Comparison of ENCODE assay signal across 21 cellular contexts in genomic region chr20:32478576-32478975, GRCh38.
DNase-seq lines count a peak whose midpoint lies in the region; ATAC-seq and TF ChIP-seq lines count a peak whose summit lies in the region.
"Had no signal": no experiment of that assay in that cellular context is flagged by ENCODE, and none has a peak within 500 bp of the region (broad histone marks: within the 10 kb centered on the region; RNA-seq: fewer than 3 reads in every experiment).

No MANE protein-coding gene starts in this region.

- no peak for TF ChIP-seq CTCF in Calu3 (IDR thresholded peaks at IDR 0.05; ENCODE audit: unreplicated experiment)
- TF ChIP-seq CTCF in dorsolateral prefrontal cortex (IDR thresholded peaks at IDR 0.05 in 54 of 56, conservative IDR thresholded peaks at IDR 0.05 in 2 of 56; ENCODE audit: low read depth in 1 of 56, partially characterized antibody in 56 of 56) = no peak
- no peak for TF ChIP-seq CTCF in neural crest cell (conservative IDR thresholded peaks at IDR 0.05)

- no TSS peak for BruUV-seq in Calu3 (replicated peaks; lab: Mats Ljungman, UMichigan)

- H3K4me1 Mint-ChIP-seq in Calu3 (ENCODE audit: low read depth, unreplicated experiment) = peaks cover 63% of the 10 kb centered on the region
- H3K4me1 Mint-ChIP-seq in neural crest cell = peaks cover 83% of the 10 kb centered on the region
- peaks cover 34 to 47% of the 10 kb centered on the region in 2 donors for H3K4me1 Mint-ChIP-seq in effector memory CD8-positive, alpha-beta T cell (ENCODE audit: low read depth in 2 of 2)

- H3K4me3 Mint-ChIP-seq in Calu3 (ENCODE audit: low read depth, unreplicated experiment) (peak overlapping the region; percentile 12), neural crest cell (peak overlapping the region; percentile 66)
- H3K4me3 Mint-ChIP-seq in effector memory CD8-positive, alpha-beta T cell = no peak overlapping the region
- H3K4me3 Mint-ChIP-seq: activated CD8-positive, alpha-beta T cell treated with anti-CD3 and anti-CD28 coated beads for 36 hours; stimulated activated naive B cell treated with anti-CD40 and anti-IgM and Interleukin-4, amounts not matched to agents 10 μg/mL and 1 μg/mL and 100 μg/mL, for 72 hours had no signal

- H4K20me1 ChIP-seq in BLaER1 = peaks cover 93% of the 10 kb centered on the region

- H3K27ac Mint-ChIP-seq in Calu3 (ENCODE audit: unreplicated experiment) (peak overlapping the region; percentile 29), neural crest cell (ENCODE audit: unreplicated experiment) (no peak overlapping the region)
- H3K27ac Mint-ChIP-seq in effector memory CD8-positive, alpha-beta T cell = peak overlapping the region in 1 of 2 donors; percentile 88
- H3K27ac Mint-ChIP-seq: activated CD8-positive, alpha-beta T cell treated with anti-CD3 and anti-CD28 coated beads for 36 hours; stimulated activated naive B cell treated with anti-CD40 and anti-IgM and Interleukin-4, amounts not matched to agents 10 μg/mL and 1 μg/mL and 100 μg/mL, for 72 hours had no signal

- H3K9ac ChIP-seq in BLaER1 = no peak overlapping the region

- H3K36me3 Mint-ChIP-seq in Calu3 (ENCODE audit: insufficient read depth, unreplicated experiment) (peaks cover 51% of the 10 kb centered on the region), neural crest cell (ENCODE audit: low read depth) (no peaks in the 10 kb centered on the region)
- peaks cover 11% of the 10 kb centered on the region for H3K36me3 Mint-ChIP-seq in effector memory CD8-positive, alpha-beta T cell (ENCODE audit: insufficient read depth)

- H3K9me3 Mint-ChIP-seq in Calu3 (ENCODE audit: low read depth, unreplicated experiment) (no peaks in the 10 kb centered on the region), neural crest cell (no peaks in the 10 kb centered on the region)
- no peaks in the 10 kb centered on the region for H3K9me3 Mint-ChIP-seq in effector memory CD8-positive, alpha-beta T cell
- H3K9me3 Mint-ChIP-seq: activated CD8-positive, alpha-beta T cell treated with anti-CD3 and anti-CD28 coated beads for 36 hours; stimulated activated naive B cell treated with anti-CD40 and anti-IgM and Interleukin-4, amounts not matched to agents 10 μg/mL and 1 μg/mL and 100 μg/mL, for 72 hours had no signal

- H3K27me3 ChIP-seq in BLaER1 (no peaks in the 10 kb centered on the region), dorsolateral prefrontal cortex (no peaks in the 10 kb centered on the region)
- H3K27me3 ChIP-seq: upper lobe of left lung had no signal

- H3K27me3 Mint-ChIP-seq in Calu3 (ENCODE audit: unreplicated experiment) = no peaks in the 10 kb centered on the region
- H3K27me3 Mint-ChIP-seq in neural crest cell (ENCODE audit: low read depth) = no peaks in the 10 kb centered on the region
- no peaks in the 10 kb centered on the region for H3K27me3 Mint-ChIP-seq in effector memory CD8-positive, alpha-beta T cell
- H3K27me3 Mint-ChIP-seq: activated CD8-positive, alpha-beta T cell treated with anti-CD3 and anti-CD28 coated beads for 36 hours had no signal

- CTCF ChIA-PET in Calu3 (lab: Charles Lee) = no interaction called here

- H3K4me1 ChIP-seq in BLaER1 = peaks cover 89% of the 10 kb centered on the region

- intact Hi-C loops in Calu3 (cut with micrococcal nuclease; ENCODE audit: unreplicated experiment) = loop anchor here (5.0 kb wide), 1 partner anchor 121 kb away; the partner anchor contains the start of gene ASXL1
- intact Hi-C loops in dorsolateral prefrontal cortex (cut with DNase I) = loop anchor here in 1 of 2 donors (5.0 kb wide), 1 partner anchor 121 kb away; the partner anchor contains the start of gene ASXL1

- ATAC-seq in effector memory CD8-positive, alpha-beta T cell (replicated peaks) = no peak
- ATAC-seq: activated CD8-positive, alpha-beta T cell treated with anti-CD3 and anti-CD28 coated beads for 36 hours; stimulated activated naive B cell treated with anti-CD40 and anti-IgM and Interleukin-4, amounts not matched to agents 10 μg/mL and 1 μg/mL and 100 μg/mL, for 72 hours had no signal

- H3K36me3 ChIP-seq in BLaER1 = peaks cover 31% of the 10 kb centered on the region
- H3K36me3 ChIP-seq: HAP-1 had no signal

- H3K4me3 ChIP-seq in BLaER1 = no peak overlapping the region
- H3K4me3 ChIP-seq in dorsolateral prefrontal cortex = no peak overlapping the region
- H3K4me3 ChIP-seq: HAP-1, upper lobe of left lung had no signal

- H3K9me3 ChIP-seq in BLaER1 = no peaks in the 10 kb centered on the region
- H3K9me3 ChIP-seq: HAP-1, upper lobe of left lung had no signal

- peak overlapping the region; percentile 99 for H3K4me2 ChIP-seq in BLaER1

- DNase-seq in Calu3 = no peak
- DNase-seq in dorsolateral prefrontal cortex = no peak
- DNase-seq in neural crest cell (ENCODE audit: low read depth, low spot score) = no peak
- no peak for DNase-seq in NCI-H2171 (lab: John Stamatoyannopoulos, UW)
- no peak for DNase-seq in COLO668 (lab: John Stamatoyannopoulos, UW; ENCODE audit: unreplicated experiment)
- DNase-seq in stimulated activated CD8-positive, alpha-beta memory T cell treated with anti-CD3 and anti-CD28 coated beads, Interleukin-4, amount 100 ng/mL, for 48 hours = no peak
- DNase-seq in effector memory CD8-positive, alpha-beta T cell = no peak
- DNase-seq: activated CD8-positive, alpha-beta T cell treated with anti-CD3 and anti-CD28 coated beads for 36 hours; effector CD4-positive, alpha-beta T cell; KBM-7; mammary epithelial cell; NCI-H2081; NCI-H510A treated with DMSO at 0.1 percent for 48 hours; Right ventricle myocardium superior; stimulated activated CD4-positive, alpha-beta T cell treated with anti-CD3 and anti-CD28 coated beads, Interleukin-15, amount 100 ng/mL, for 24 hours; stimulated activated naive B cell treated with anti-CD40 and anti-IgM and Interleukin-4, amounts not matched to agents 10 μg/mL and 1 μg/mL and 100 μg/mL, for 72 hours; T-helper 1 cell; upper lobe of left lung; WERI-Rb-1 had no signal

- H3K27ac ChIP-seq in BLaER1 = peak overlapping the region; percentile 31; the same call in 1 of the 2 replicates
- H3K27ac ChIP-seq in dorsolateral prefrontal cortex = peak overlapping the region in 43 of 59 donors; percentile 11 to 99 (median 87)
- H3K27ac ChIP-seq: WERI-Rb-1 had no signal

Comparison
In these comparisons a context has a peak if more than half of its experiments do, and no peak if none do; other contexts are left out.
1. H3K4me3 Mint-ChIP-seq: peak in Calu3 (single experiment) and neural crest cell (single experiment); none in effector memory CD8-positive, alpha-beta T cell (0 of 2).